8 cellular contexts compared by ENCODE assay signal in genomic region chr18:50374753-50375391, GRCh38. TPM values are rescaled to one million over a fixed set of nuclear protein-coding genes. Genes with fewer than 3 reads are reported as not detected.
A peak's percentile ranks its signal among the peaks of the same experiment; 100 is the strongest.
DNase-seq lines count a peak whose midpoint lies in the region; ATAC-seq and TF ChIP-seq lines count a peak whose summit lies in the region.

TSS of gene SKA1 (plus strand) at chr18:50375046. CDS start at chr18:50375831, 785 bp downstream.

- H3K4me3 ChIP-seq in spleen = peak within 1 kb of the TSS; percentile 17 to 69 (median 56)

- peaks cover 0 to 10% (median 0%) of the 10 kb centered on the region in 7 donors for H3K27me3 ChIP-seq in spleen (replicated peaks in 1 of 7)

- no peaks in the 10 kb centered on the region for H3K36me3 ChIP-seq in spleen

- H3K4me1 Mint-ChIP-seq in central memory CD8-positive, alpha-beta T cell = peaks cover 6% of the 10 kb centered on the region

- peak within 1 kb of the TSS in 7 of 8 donors; percentile 55 to 87 (median 78) for H3K27ac ChIP-seq in spleen

- peak; percentile 98 for DNase-seq in AG08396 (ENCODE audit: low spot score)
- DNase-seq in NCI-H345 treated with DMSO at 0.1 percent for 48 hours (lab: John Stamatoyannopoulos, UW; ENCODE audit: unreplicated experiment) = peak; percentile 82
- peak; percentile 86 to 94 (median 90) for DNase-seq in activated CD4-positive, CD25-positive, alpha-beta regulatory T cell (lab: John Stamatoyannopoulos, UW)
- DNase-seq in central memory CD8-positive, alpha-beta T cell (ENCODE audit: low spot score in 2 of 2) = peak; percentile 85 to 86
- DNase-seq in inferior parietal cortex (ENCODE audit: extremely low spot score) = peak; percentile 96
- DNase-seq in spleen = peak; percentile 98

- intact Hi-C loops in spleen (cut with DNase I; ENCODE audit: low total_unique reads) = loop anchor here (10.0 kb wide), 1 partner anchor 90 kb away; the partner anchor contains the start of genes CXXC1 and MBD1

- peak within 1 kb of the TSS; percentile 71 for H3K4me3 Mint-ChIP-seq in central memory CD8-positive, alpha-beta T cell

- H3K27me3 Mint-ChIP-seq in central memory CD8-positive, alpha-beta T cell = peaks cover 13% of the 10 kb centered on the region

- WGBS in spleen, 5 donors = 0 to 1% (median 1%) methylated on average over 33 to 47 of the region's 47 CpGs

- H3K27ac Mint-ChIP-seq in central memory CD8-positive, alpha-beta T cell (ENCODE audit: low read depth) = peak within 1 kb of the TSS; percentile 47

- TF ChIP-seq POLR2A in spleen (IDR thresholded peaks at IDR 0.05) = peak in 1 of 3 donors; percentile 14

- H3K4me1 ChIP-seq in spleen = peaks cover 3 to 20% (median 11%) of the 10 kb centered on the region in 6 donors

- H3K9me3 Mint-ChIP-seq in central memory CD8-positive, alpha-beta T cell = peaks cover 4% of the 10 kb centered on the region

- peaks cover 3% of the 10 kb centered on the region for H3K36me3 Mint-ChIP-seq in central memory CD8-positive, alpha-beta T cell (ENCODE audit: insufficient read depth)

- H3K9me3 ChIP-seq in spleen = peaks cover 0 to 14% (median 11%) of the 10 kb centered on the region in 8 donors

- TF ChIP-seq CTCF in spleen (IDR thresholded peaks at IDR 0.05 in 8 of 11, conservative IDR thresholded peaks at IDR 0.05 in 3 of 11) = no peak

- ATAC-seq in GM19023 (IDR thresholded peaks at IDR 0.05; ENCODE audit: unreplicated experiment) (peak; percentile 92), HG03280 (IDR thresholded peaks at IDR 0.05; ENCODE audit: unreplicated experiment) (peak; percentile 94)
- peak; percentile 96 for ATAC-seq in central memory CD8-positive, alpha-beta T cell (replicated peaks; ENCODE audit: extremely low read depth, poor library complexity, severe bottlenecking)

RNA-seq across cellular contexts. Expression of gene SKA1, which starts in this region (rescaled TPM):
- 1 to 10 TPM in 5 of 7 donors, under 1 TPM in 2; 0.66 to 4.2 (median 1.8) TPM for total RNA-seq in spleen
- polyA plus RNA-seq in spleen = 1 to 10 TPM in 2 of 3 donors, under 1 TPM in 1; 0.48 to 1.8 (median 1.6) TPM

Comparison
In these comparisons a context has a peak if more than half of its experiments do, and no peak if none do; other contexts are left out.
1. Peak in every context shown above with its lines: DNase-seq, ATAC-seq, H3K4me3 ChIP-seq and H3K27ac ChIP-seq.